ENCODE assay signal across 14 cellular contexts in the genomic region with DNA sequence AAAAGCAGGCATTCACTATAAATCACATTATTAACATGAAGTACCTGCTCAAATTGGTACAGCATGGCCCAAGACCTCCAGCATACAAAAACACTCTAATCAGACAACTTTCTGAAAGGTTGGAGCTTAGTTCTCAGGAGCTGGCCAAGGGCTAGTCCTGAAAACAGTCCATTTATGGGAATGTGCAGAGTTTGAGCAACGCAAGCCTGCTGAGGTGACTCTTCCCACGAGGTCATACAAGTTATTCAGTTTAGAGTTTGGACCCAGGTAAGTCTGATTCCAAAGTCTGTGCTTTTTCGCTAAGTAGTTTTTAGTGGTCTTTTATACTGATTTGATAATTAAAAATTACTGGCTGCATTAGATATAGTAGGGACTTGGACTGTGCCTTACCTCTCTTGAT. TPM values are rescaled to one million over a fixed set of nuclear protein-coding genes. Genes with fewer than 3 reads are reported as not detected.
DNase-seq lines count a peak whose midpoint lies in the region; ATAC-seq, FAIRE-seq and TF ChIP-seq lines count a peak whose summit lies in the region.
"Had no signal": no experiment of that assay in that cellular context is flagged by ENCODE, and none has a peak within 500 bp of the region (broad histone marks: within the 10 kb centered on the region; RNA-seq: fewer than 3 reads in every experiment).

No MANE protein-coding gene starts in this region.

- CTCF ChIA-PET in A549 (lab: Yijun Ruan, JAX) (interaction anchor here (1.0 kb wide), 1 partner anchor 173 kb away, joined by 3 read pairs; no protein-coding TSS in a partner anchor), K562 (lab: Yijun Ruan, JAX; ENCODE audit: low intra/inter-chr PET ratio) (no interaction called here)

- H4K20me1 ChIP-seq in GM23248 (ENCODE audit: insufficient read depth) (no peaks in the 10 kb centered on the region), K562 (replicated peaks; ENCODE audit: control insufficient read depth, insufficient read depth, low read length) (no peaks in the 10 kb centered on the region)
- H4K20me1 ChIP-seq: BLaER1 had no signal

- H3K4me2 ChIP-seq in A549: no peak overlapping the region
- H3K4me2 ChIP-seq in GM23248 (ENCODE audit: unreplicated experiment): no peak overlapping the region
- no peak overlapping the region for H3K4me2 ChIP-seq in K562 (ENCODE audit: insufficient read depth, low read length)
- H3K4me2 ChIP-seq: BLaER1 had no signal

- H3K36me3 ChIP-seq in GM23248 (ENCODE audit: low read depth): no peaks in the 10 kb centered on the region
- no peaks in the 10 kb centered on the region for H3K36me3 ChIP-seq in K562 (ENCODE audit: control insufficient read depth, insufficient read depth, low read length)
- no peaks in the 10 kb centered on the region for H3K36me3 ChIP-seq in pancreas

- H3K27me3 ChIP-seq in GM23248 (replicated peaks; ENCODE audit: insufficient read depth): no peaks in the 10 kb centered on the region
- H3K27me3 ChIP-seq in K562 (ENCODE audit: control insufficient read depth in 2 of 2, insufficient read depth in 2 of 2, low read length in 2 of 2): no peaks in the 10 kb centered on the region
- no peaks in the 10 kb centered on the region for H3K27me3 ChIP-seq in pancreas
- H3K27me3 ChIP-seq: BLaER1 had no signal

- peaks cover 37% of the 10 kb centered on the region for H3K79me2 ChIP-seq in GM23248 (ENCODE audit: insufficient read depth)
- no peaks in the 10 kb centered on the region for H3K79me2 ChIP-seq in K562 (ENCODE audit: control insufficient read depth, insufficient read depth, low read length)

- no peak for DNase-seq in A549 (ENCODE audit: low read depth in 1 of 2, low spot score in 1 of 2)
- peak; percentile 6 for DNase-seq in GM23248
- DNase-seq in K562 (ENCODE audit: extremely low read depth in 1 of 4, low spot score in 3 of 4): no peak
- peak; percentile 2 for DNase-seq in renal cortical epithelial cell (ENCODE audit: low read depth)
- no peak for DNase-seq in pancreas
- DNase-seq in frontal cortex (ENCODE audit: low spot score in 2 of 2): no peak
- DNase-seq in NCI-H1436 (lab: John Stamatoyannopoulos, UW): no peak
- DNase-seq: Caco-2; CD8-positive, alpha-beta memory T cell; DND-41; GF-D8; IMR-90 had no signal

- BruUV-seq in K562 (replicated peaks; lab: Mats Ljungman, UMichigan): no TSS peak

- H2AFZ ChIP-seq in GM23248 (no peak overlapping the region), K562 (ENCODE audit: low read depth, low read length) (no peak overlapping the region)

- ATAC-seq in A549: no peak
- no peak for ATAC-seq in K562
- no peak for ATAC-seq in pancreas
- ATAC-seq: HCT116 had no signal

- no peaks in the 10 kb centered on the region for H3F3A ChIP-seq in GM23248 (ENCODE audit: insufficient read depth)

- TF ChIP-seq POLR2A in A549 (IDR thresholded peaks at IDR 0.05; ENCODE audit: low read length): no peak
- no peak for TF ChIP-seq POLR2A in K562 (conservative IDR thresholded peaks at IDR 0.05)

- no peak for TF ChIP-seq CTCF in A549 (IDR thresholded peaks at IDR 0.05)
- TF ChIP-seq CTCF in K562 (IDR thresholded peaks at IDR 0.05 in 2 of 3, conservative IDR thresholded peaks at IDR 0.05 in 1 of 3; ENCODE audit: insufficient read depth in 2 of 3, low read depth in 1 of 3, low read length in 3 of 3): no peak
- no peak for TF ChIP-seq CTCF in pancreas (IDR thresholded peaks at IDR 0.05)

- in situ Hi-C loops in GM23248 (cut with MboI): no loop called here
- in situ Hi-C loops in K562 (cut with MboI): no loop called here

- FAIRE-seq in A549 (lab: Jason Lieb, UNC) (no peak), K562 (lab: Jason Lieb, UNC) (peak; percentile 46), pancreas (lab: Jason Lieb, UNC) (no peak), frontal cortex (lab: Jason Lieb, UNC) (no peak)

- no peak overlapping the region for H3K4me3 ChIP-seq in A549
- no peak overlapping the region for H3K4me3 ChIP-seq in GM23248
- no peak overlapping the region for H3K4me3 ChIP-seq in K562
- H3K4me3 ChIP-seq in pancreas: no peak overlapping the region
- H3K4me3 ChIP-seq: BLaER1 had no signal

- 80% methylated on average over 3 of the region's 3 CpGs for WGBS in A549 (ENCODE audit: missing lambda C conversion rate)
- WGBS in GM23248 (ENCODE audit: low coverage in 1 of 2, low lambda C conversion rate in 2 of 2, missing lambda C conversion rate in 2 of 2), 2 experiments: 96% methylated on average over 3 of the region's 3 CpGs
- WGBS in K562 (ENCODE audit: insufficient coverage, low coverage, missing lambda C conversion rate): 84% methylated on average over 3 of the region's 3 CpGs
- 93 to 96% methylated on average over 3 of the region's 3 CpGs for WGBS in pancreas, 2 donors

- TF ChIP-seq RAD21 in A549 (conservative IDR thresholded peaks at IDR 0.05 in 1 of 2, IDR thresholded peaks at IDR 0.05 in 1 of 2) (no peak), K562 (CRISPR knock-in tag; conservative IDR thresholded peaks at IDR 0.05 in 1 of 2, IDR thresholded peaks at IDR 0.05 in 1 of 2) (no peak)

- TF ChIP-seq EP300 in A549 (IDR thresholded peaks at IDR 0.05) (no peak), K562 (IDR thresholded peaks at IDR 0.05; ENCODE audit: low read length) (no peak)

- no peaks in the 10 kb centered on the region; the same call in 1 of the 2 replicates for H3K9me2 ChIP-seq in GM23248 (ENCODE audit: insufficient read depth)

- POLR2A ChIA-PET in A549 (lab: Yijun Ruan, JAX) (interaction anchor here (0.8 kb wide), 1 partner anchor 52 kb away, joined by 3 read pairs; a partner anchor contains a TSS), K562 (lab: Yijun Ruan, JAX) (interaction anchor here (0.7 kb wide), 1 partner anchor 84 kb away, joined by 3 read pairs; no protein-coding TSS in a partner anchor)

- no peaks in the 10 kb centered on the region for H3K4me1 ChIP-seq in A549
- H3K4me1 ChIP-seq in GM23248 (ENCODE audit: insufficient read depth): peaks cover 22% of the 10 kb centered on the region
- no peaks in the 10 kb centered on the region for H3K4me1 ChIP-seq in K562 (replicated peaks in 1 of 2; ENCODE audit: control insufficient read depth in 2 of 2, insufficient read depth in 2 of 2, low read length in 2 of 2)
- no peaks in the 10 kb centered on the region for H3K4me1 ChIP-seq in pancreas
- H3K4me1 ChIP-seq: BLaER1, Caco-2 had no signal

- no peak overlapping the region for H3K9ac ChIP-seq in GM23248
- H3K9ac ChIP-seq in K562 (ENCODE audit: insufficient read depth in 1 of 2, low read depth in 2 of 2, low read length in 2 of 2): no peak overlapping the region
- H3K9ac ChIP-seq: BLaER1 had no signal

- H3K9me3 ChIP-seq in A549: no peaks in the 10 kb centered on the region
- no peaks in the 10 kb centered on the region for H3K9me3 ChIP-seq in GM23248 (ENCODE audit: low read depth)
- H3K9me3 ChIP-seq in K562 (replicated peaks; ENCODE audit: control insufficient read depth, insufficient read depth, low read depth, low read length): no peaks in the 10 kb centered on the region
- H3K9me3 ChIP-seq in pancreas: no peaks in the 10 kb centered on the region
- H3K9me3 ChIP-seq: BLaER1, Caco-2 had no signal

- H3K27ac ChIP-seq in A549: no peak overlapping the region
- no peak overlapping the region for H3K27ac ChIP-seq in GM23248
- H3K27ac ChIP-seq in K562 (ENCODE audit: extremely low read depth, low read depth, low read length): no peak overlapping the region
- no peak overlapping the region for H3K27ac ChIP-seq in pancreas
- H3K27ac ChIP-seq: BLaER1 had no signal

- H3K9me1 ChIP-seq in K562 (ENCODE audit: control insufficient read depth, insufficient read depth, low read length): no peaks in the 10 kb centered on the region

- intact Hi-C loops in K562 (cut with micrococcal nuclease): no loop called here
- intact Hi-C loops in pancreas (cut with DNase I): no loop called here

RNA-seq across cellular contexts. Expression of a gene that starts 52.6 kb away (rescaled TPM):
- polyA plus RNA-seq in A549 (2011; rRNA removed): 59.4 and 103 TPM in 2 replicates
- 17.9 and 20.6 TPM in 2 replicates for polyA plus RNA-seq in A549 (2012; cell fraction: cytosol; rRNA removed)
- 4.4 and 6.7 TPM in 2 replicates for polyA plus RNA-seq in A549 (2012; cell fraction: nucleus; rRNA removed)
- 75.7 to 82.3 TPM (median 75.7 TPM) in 3 replicates for polyA plus RNA-seq in A549 (2017; fragmentation: RNase III; extraction: RNeasy Plus Mini Kit Qiagen cat#74134 plus additional on column Dnase treatment)
- polyA minus RNA-seq in A549 (2011; rRNA and poly(A)+ RNA removed): 7.3 and 9.6 TPM in 2 replicates
- 430 and 550 TPM in 2 replicates for total RNA-seq in GM23248 (2014; rRNA removed; shearing (Covaris generic))
- 300 and 303 TPM in 2 replicates for polyA plus RNA-seq in GM23248 (2016; fragmentation: Nextera tagmentation; extraction: Ambion mirVana)
- 4.4 and 27.1 TPM in 2 replicates for total RNA-seq in K562 (2011; cell fraction: chromatin; rRNA removed; ENCODE audit: low replicate concordance)
- 2.3 and 3.3 TPM in 2 replicates for total RNA-seq in K562 (2011; cell fraction: nucleolus; rRNA removed)
- 17.5 and 21.0 TPM in 2 replicates for total RNA-seq in K562 (2011; cell fraction: nucleoplasm; rRNA removed)
- total RNA-seq in K562 (2014; rRNA removed): 48.5 and 50.2 TPM in 2 replicates
- 106 and 112 TPM in 2 replicates for total RNA-seq in K562 (2014; rRNA removed; fragmentation: Illumina TruSeq; extraction: Trizol)
- total RNA-seq in K562 (2015; rRNA removed; fragmentation: Illumina TruSeq; extraction: Trizol): 88.2 and 95.9 TPM in 2 replicates
- 67.3 and 72.1 TPM in 2 replicates for total RNA-seq in K562 (2021)
- 43.1 and 69.8 TPM in 2 replicates for polyA plus RNA-seq in K562 (2011; rRNA removed)
- 6.5 and 22.8 TPM in 2 replicates for polyA plus RNA-seq in K562 (2011; cell fraction: cytosol; rRNA removed)
- polyA plus RNA-seq in K562 (2011; cell fraction: nucleus; rRNA removed): 5.5 and 11.3 TPM in 2 replicates
- 53.5 and 60.6 TPM in 2 replicates for polyA plus RNA-seq in K562 (2012)
- 84.1 and 101 TPM in 2 replicates for polyA plus RNA-seq in K562 (2014; fragmentation: Illumina TruSeq; extraction: Trizol)
- polyA plus RNA-seq in K562 (2014; fragmentation: Nextera tagmentation; extraction: Ambion mirVana): 10 to 100 TPM; 46.1 to 46.3 TPM
- 67.1 and 86.1 TPM in 2 replicates for polyA plus RNA-seq in K562 (2014; rRNA removed)
- polyA minus RNA-seq in K562 (2011; rRNA and poly(A)+ RNA removed): 45.2 and 45.3 TPM in 2 replicates
- 8.8 and 17.3 TPM in 2 replicates for polyA minus RNA-seq in K562 (2011; cell fraction: cytosol; rRNA and poly(A)+ RNA removed)
- 12.0 and 17.4 TPM in 2 replicates for polyA minus RNA-seq in K562 (2011; cell fraction: nucleus; rRNA and poly(A)+ RNA removed)
- total RNA-seq in renal cortical epithelial cell: 67.5 and 77.8 TPM in 2 replicates
- total RNA-seq in pancreas: 10 to 100 TPM; 40.6 to 58.4 (median 52.5) TPM
- polyA plus RNA-seq in pancreas: 10 to 100 TPM; 26.0 to 36.4 TPM
- 150 TPM for total RNA-seq in frontal cortex

RNA-seq across cellular contexts. Expression of a gene that starts 53.0 kb away (rescaled TPM):
- polyA plus RNA-seq in A549 (2011; rRNA removed): 111 and 126 TPM in 2 replicates
- polyA plus RNA-seq in A549 (2012; cell fraction: cytosol; rRNA removed): 27.6 and 27.8 TPM in 2 replicates
- 7.7 and 13.8 TPM in 2 replicates for polyA plus RNA-seq in A549 (2012; cell fraction: nucleus; rRNA removed)
- 43.3 to 49.1 TPM (median 48.9 TPM) in 3 replicates for polyA plus RNA-seq in A549 (2017; fragmentation: RNase III; extraction: RNeasy Plus Mini Kit Qiagen cat#74134 plus additional on column Dnase treatment)
- polyA minus RNA-seq in A549 (2011; rRNA and poly(A)+ RNA removed): 23.1 and 25.6 TPM in 2 replicates
- total RNA-seq in GM23248 (2014; rRNA removed; shearing (Covaris generic)): 57.2 and 70.2 TPM in 2 replicates
- 121 and 126 TPM in 2 replicates for polyA plus RNA-seq in GM23248 (2016; fragmentation: Nextera tagmentation; extraction: Ambion mirVana)
- 42.8 and 114 TPM in 2 replicates for total RNA-seq in K562 (2011; cell fraction: chromatin; rRNA removed; ENCODE audit: low replicate concordance)
- 32.2 and 36.6 TPM in 2 replicates for total RNA-seq in K562 (2011; cell fraction: nucleolus; rRNA removed)
- total RNA-seq in K562 (2011; cell fraction: nucleoplasm; rRNA removed): 73.1 and 127 TPM in 2 replicates
- 21.6 and 24.4 TPM in 2 replicates for total RNA-seq in K562 (2014; rRNA removed)
- total RNA-seq in K562 (2014; rRNA removed; fragmentation: Illumina TruSeq; extraction: Trizol): 67.9 and 75.5 TPM in 2 replicates
- 46.8 and 57.5 TPM in 2 replicates for total RNA-seq in K562 (2015; rRNA removed; fragmentation: Illumina TruSeq; extraction: Trizol)
- 38.2 and 39.8 TPM in 2 replicates for total RNA-seq in K562 (2021)
- polyA plus RNA-seq in K562 (2011; rRNA removed): 111 and 132 TPM in 2 replicates
- 13.2 and 30.0 TPM in 2 replicates for polyA plus RNA-seq in K562 (2011; cell fraction: cytosol; rRNA removed)
- polyA plus RNA-seq in K562 (2011; cell fraction: nucleus; rRNA removed): 48.6 and 59.5 TPM in 2 replicates
- polyA plus RNA-seq in K562 (2012): 48.7 and 50.9 TPM in 2 replicates
- polyA plus RNA-seq in K562 (2014; fragmentation: Illumina TruSeq; extraction: Trizol): 61.3 and 61.7 TPM in 2 replicates
- 100 to 1,000 TPM in 1 of 2 experiments, 10 to 100 TPM in 1; 99.6 to 114 TPM for polyA plus RNA-seq in K562 (2014; fragmentation: Nextera tagmentation; extraction: Ambion mirVana)
- 35.0 and 49.8 TPM in 2 replicates for polyA plus RNA-seq in K562 (2014; rRNA removed)
- polyA minus RNA-seq in K562 (2011; rRNA and poly(A)+ RNA removed): 76.9 and 91.9 TPM in 2 replicates
- 22.7 and 23.1 TPM in 2 replicates for polyA minus RNA-seq in K562 (2011; cell fraction: cytosol; rRNA and poly(A)+ RNA removed)
- polyA minus RNA-seq in K562 (2011; cell fraction: nucleus; rRNA and poly(A)+ RNA removed): 67.0 and 108 TPM in 2 replicates
- total RNA-seq in renal cortical epithelial cell: 41.9 and 42.2 TPM in 2 replicates
- total RNA-seq in pancreas: 10 to 100 TPM; 13.0 to 21.5 (median 14.6) TPM
- polyA plus RNA-seq in pancreas: 10 to 100 TPM; 16.1 to 28.4 TPM
- total RNA-seq in frontal cortex: 69.3 TPM

Comparison
In these comparisons a context has a peak if more than half of its experiments do, and no peak if none do; other contexts are left out.
1. DNase-seq: peak in GM23248 (single experiment) and renal cortical epithelial cell (single experiment); none in A549 (0 of 2), K562 (0 of 4), pancreas (0 of 6), frontal cortex (0 of 2) and NCI-H1436 (single experiment).